Comparison of ENCODE assay signal across 1 cellular context in the genomic region with DNA sequence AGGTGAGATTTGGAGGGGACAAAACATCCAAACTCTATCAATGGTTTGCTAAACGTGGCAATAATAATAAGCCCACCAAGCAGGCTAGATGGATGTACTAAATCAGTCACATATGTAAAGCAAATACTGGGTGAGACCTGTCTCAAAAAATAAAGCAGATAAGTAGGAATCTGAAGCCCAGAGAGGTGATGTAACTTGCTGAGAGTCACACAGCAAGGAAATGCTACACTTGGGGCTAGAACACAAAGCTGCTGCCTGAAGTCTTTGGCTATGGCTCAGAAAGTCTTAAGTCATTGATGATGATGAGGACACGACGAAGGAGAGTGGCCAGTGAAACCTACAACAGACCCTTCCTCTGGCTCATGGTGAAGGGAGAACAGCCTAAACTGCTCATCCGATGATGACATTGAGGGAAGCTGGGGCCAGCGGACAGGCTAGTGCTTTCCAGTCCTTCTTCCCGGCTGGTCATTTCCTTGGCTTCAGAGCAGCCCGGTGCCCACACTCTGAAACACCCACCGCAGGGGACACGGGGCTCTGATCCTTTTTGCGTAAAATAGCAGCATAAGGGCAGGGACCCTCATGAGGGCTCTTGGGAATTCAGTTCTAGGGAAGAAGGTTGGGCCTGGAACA.
A peak's percentile ranks its signal among the peaks of the same experiment; 100 is the strongest.
TF ChIP-seq lines count a peak whose summit lies in the region.

No MANE protein-coding gene starts in this region.

TF ChIP-seq in HepG2, 621 proteins besides CTCF, POLR2A, EP300 and RAD21:
- no peak for TF ChIP-seq HNRNPLL (IDR thresholded peaks at IDR 0.05; ENCODE audit: low read depth, low read length, poor library complexity, severe bottlenecking)
- peak; percentile 51; the same call in 1 of the 2 replicates for TF ChIP-seq ZNF768 (CRISPR knock-in tag; IDR thresholded peaks at IDR 0.05)
